ENCODE assay signal across 10 cellular contexts in the genomic region with DNA sequence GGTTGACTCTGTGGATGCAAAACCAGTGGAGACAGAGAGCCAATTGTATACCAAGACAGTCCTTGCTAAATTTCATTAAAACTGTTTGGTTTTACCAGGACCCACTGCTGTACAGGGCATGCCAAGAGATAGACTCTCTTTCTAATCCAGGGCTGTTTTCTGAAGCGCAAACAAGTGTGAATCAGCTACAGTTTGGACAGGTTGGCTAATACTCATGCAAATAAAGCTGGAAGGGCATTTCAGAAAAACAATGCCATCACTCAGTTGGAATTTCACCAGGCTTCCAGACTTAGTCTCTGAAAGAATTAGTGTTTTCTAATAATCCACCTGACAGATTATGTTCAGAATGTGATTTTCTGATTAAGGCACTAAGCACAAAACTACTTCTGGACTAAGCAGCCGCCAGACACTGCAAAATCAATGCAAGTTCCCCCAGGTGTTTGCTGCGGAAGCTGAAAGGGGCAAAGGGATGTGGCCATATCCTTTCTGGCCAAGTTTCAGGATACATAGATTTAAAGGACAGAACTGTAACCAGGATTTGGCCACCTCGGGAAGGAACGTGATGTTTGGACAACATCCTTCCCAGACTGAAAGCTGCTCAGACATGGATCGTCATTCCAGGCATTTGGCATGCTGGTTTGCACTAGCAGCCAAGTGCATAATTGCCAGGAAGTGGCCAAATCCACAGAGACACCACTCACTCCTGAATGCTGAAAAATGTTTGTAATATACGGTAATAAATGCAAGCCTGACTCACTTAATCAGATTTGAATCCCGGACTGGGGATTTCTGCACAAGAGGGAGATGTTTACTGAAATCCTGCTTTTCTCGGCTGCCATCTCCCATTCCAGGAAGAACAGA. TPM values are rescaled to one million over a fixed set of nuclear protein-coding genes. Genes with fewer than 3 reads are reported as not detected.
DNase-seq lines count a peak whose midpoint lies in the region; ATAC-seq, FAIRE-seq and TF ChIP-seq lines count a peak whose summit lies in the region.
"Had no signal": no experiment of that assay in that cellular context is flagged by ENCODE, and none has a peak within 500 bp of the region (broad histone marks: within the 10 kb centered on the region; RNA-seq: fewer than 3 reads in every experiment).

No MANE protein-coding gene starts in this region.

- no peaks in the 10 kb centered on the region for H3K9me3 Mint-ChIP-seq in astrocyte (ENCODE audit: unreplicated experiment)

- no peaks in the 10 kb centered on the region for H3K36me3 Mint-ChIP-seq in astrocyte (ENCODE audit: low read depth, unreplicated experiment)

- in situ Hi-C loops in gastrocnemius medialis (cut with MboI; ENCODE audit: low sequenced_read_pairs in 4 of 4), result no loop called here

- no peak overlapping the region for H3K4me3 Mint-ChIP-seq in astrocyte (ENCODE audit: unreplicated experiment)

- peak overlapping the region; percentile 77 for H3K4me2 ChIP-seq in astrocyte (ENCODE audit: low read length)

- H3K36me3 ChIP-seq in astrocyte (ENCODE audit: insufficient read depth, low read length) (no peaks in the 10 kb centered on the region), gastrocnemius medialis (no peaks in the 10 kb centered on the region), esophagus squamous epithelium (no peaks in the 10 kb centered on the region)
- H3K36me3 ChIP-seq: upper lobe of left lung had no signal

- H3K27ac Mint-ChIP-seq in astrocyte (ENCODE audit: unreplicated experiment), result no peak overlapping the region

- H3K27me3 ChIP-seq in astrocyte (ENCODE audit: insufficient read depth, low read length) (no peaks in the 10 kb centered on the region), gastrocnemius medialis (no peaks in the 10 kb centered on the region), esophagus squamous epithelium (peaks cover 0 to 84% (median 0%) of the 10 kb centered on the region in 4 donors)
- H3K27me3 ChIP-seq: upper lobe of left lung had no signal

- TF ChIP-seq POLR2A in gastrocnemius medialis (IDR thresholded peaks at IDR 0.05) (no peak), esophagus squamous epithelium (IDR thresholded peaks at IDR 0.05) (no peak)

- TF ChIP-seq CTCF in astrocyte (IDR thresholded peaks at IDR 0.05; ENCODE audit: insufficient read depth, low read depth, low read length) (no peak), gastrocnemius medialis (IDR thresholded peaks at IDR 0.05 in 4 of 5, conservative IDR thresholded peaks at IDR 0.05 in 1 of 5) (no peak), esophagus squamous epithelium (IDR thresholded peaks at IDR 0.05) (no peak)

- intact Hi-C loops in gastrocnemius medialis (cut with DNase I; ENCODE audit: low total_unique reads), result no loop called here
- intact Hi-C loops in esophagus squamous epithelium (cut with DNase I), result no loop called here

- DNase-seq in H4 (ENCODE audit: low spot score) (peak; percentile 59), astrocyte (ENCODE audit: low read depth) (peak; percentile 82), glomerular visceral epithelial cell (ENCODE audit: extremely low spot score) (peak; percentile 68), gastrocnemius medialis (no peak), esophagus squamous epithelium (lab: John Stamatoyannopoulos, UW) (no peak), mucosa of gallbladder (ENCODE audit: low spot score) (no peak), Ammon's horn (ENCODE audit: low spot score) (no peak)
- DNase-seq: stimulated activated CD4-positive, alpha-beta T cell treated with anti-CD3 and anti-CD28 coated beads, Interleukin-4, amount 100 ng/mL, for 1 hour; upper lobe of left lung had no signal

- ATAC-seq in gastrocnemius medialis, result peak; percentile 66 to 74
- ATAC-seq in HG03571 (IDR thresholded peaks at IDR 0.05; ENCODE audit: unreplicated experiment), result no peak

- H4K20me1 ChIP-seq in astrocyte (ENCODE audit: insufficient read depth, low read length), result no peaks in the 10 kb centered on the region

- H3K27ac ChIP-seq in astrocyte (ENCODE audit: low read depth, low read length) (peak overlapping the region; percentile 73), gastrocnemius medialis (peak overlapping the region in 3 of 4 donors; percentile 24 to 49 (median 33)), esophagus squamous epithelium (peak overlapping the region in 2 of 4 donors; percentile 51 to 74)

- no peak overlapping the region for H2AFZ ChIP-seq in astrocyte (ENCODE audit: low read depth, low read length)

- H3K27me3 Mint-ChIP-seq in astrocyte (ENCODE audit: low read depth, unreplicated experiment), result no peaks in the 10 kb centered on the region

- no peaks in the 10 kb centered on the region for H3K79me2 ChIP-seq in astrocyte (ENCODE audit: insufficient read depth, low read length)

- peak overlapping the region; percentile 18 for H3K4me3 ChIP-seq in astrocyte (ENCODE audit: insufficient read depth, low read depth, low read length)
- H3K4me3 ChIP-seq in gastrocnemius medialis, result no peak overlapping the region
- H3K4me3 ChIP-seq in esophagus squamous epithelium, result peak overlapping the region in 1 of 4 donors; percentile 15
- H3K4me3 ChIP-seq: upper lobe of left lung had no signal

- H3K4me1 ChIP-seq in astrocyte (ENCODE audit: insufficient read depth, low read length) (peaks cover 12% of the 10 kb centered on the region), gastrocnemius medialis (peaks cover 0 to 9% of the 10 kb centered on the region in 2 donors), esophagus squamous epithelium (peaks cover 8 to 40% (median 13%) of the 10 kb centered on the region in 3 donors)

- no peaks in the 10 kb centered on the region for H3K9me3 ChIP-seq in astrocyte (ENCODE audit: insufficient read depth, low read depth, low read length)
- H3K9me3 ChIP-seq in gastrocnemius medialis, result no peaks in the 10 kb centered on the region
- no peaks in the 10 kb centered on the region for H3K9me3 ChIP-seq in esophagus squamous epithelium
- H3K9me3 ChIP-seq: upper lobe of left lung had no signal

- 12 to 21% methylated on average over 9 of the region's 9 CpGs for WGBS in esophagus squamous epithelium, 2 donors

- no peak for FAIRE-seq in astrocyte (lab: Jason Lieb, UNC)

- peak overlapping the region; percentile 64 for H3K9ac ChIP-seq in astrocyte (ENCODE audit: low read length)

- peaks cover 9% of the 10 kb centered on the region for H3K4me1 Mint-ChIP-seq in astrocyte (ENCODE audit: low read depth, unreplicated experiment)

RNA-seq across cellular contexts. Expression of a gene that starts 32.0 kb away (rescaled TPM):
- 150 and 180 TPM in 2 replicates for total RNA-seq in H4 (2014; rRNA removed; shearing (Covaris generic))
- total RNA-seq in astrocyte (1.6 and 2.4 TPM in 2 replicates), gastrocnemius medialis (1 to 10 TPM; 1.2 to 5.1 (median 1.6) TPM), esophagus squamous epithelium (10 to 100 TPM in 2 of 4 donors, 1 to 10 TPM in 2; 7.4 to 25.4 (median 15.6) TPM), mucosa of gallbladder (2.1 TPM)

Comparison
In these comparisons a context has a peak if more than half of its experiments do, and no peak if none do; other contexts are left out.
1. DNase-seq: peak in H4 (single experiment), astrocyte (single experiment) and glomerular visceral epithelial cell (single experiment); none in gastrocnemius medialis (0 of 2), esophagus squamous epithelium (single experiment), mucosa of gallbladder (single experiment) and Ammon's horn (single experiment).